2 cellular contexts compared by ENCODE assay signal in the genomic region with DNA sequence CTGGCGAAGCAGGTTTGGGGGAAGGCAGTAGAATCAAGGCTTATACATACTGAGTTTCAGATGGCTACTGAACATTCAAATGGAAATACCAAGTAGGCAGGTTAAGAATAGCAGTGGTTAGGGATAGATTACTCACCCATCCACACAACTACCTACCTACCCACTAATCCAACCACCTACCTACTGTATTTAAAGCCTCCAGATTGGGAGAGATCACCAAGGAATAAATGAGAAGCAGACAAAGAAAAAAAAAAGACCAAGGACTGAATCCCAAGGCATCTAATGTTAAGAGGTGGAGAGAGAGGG.
TF ChIP-seq lines count a peak whose summit lies in the region.

No MANE protein-coding gene starts in this region.

TF ChIP-seq in GM23338, 12 proteins besides CTCF, POLR2A, EP300 and RAD21 (continued from another document):
- no peak for TF ChIP-seq CREB1 (CRISPR knock-in tag; IDR thresholded peaks at IDR 0.05; ENCODE audit: low read depth)
- TF ChIP-seq NANOG (IDR thresholded peaks at IDR 0.05; ENCODE audit: borderline replicate concordance), result no peak

TF ChIP-seq in neural cell, 6 proteins besides CTCF, POLR2A, EP300 and RAD21 (continued from another document):
- TF ChIP-seq, protein P1, sequence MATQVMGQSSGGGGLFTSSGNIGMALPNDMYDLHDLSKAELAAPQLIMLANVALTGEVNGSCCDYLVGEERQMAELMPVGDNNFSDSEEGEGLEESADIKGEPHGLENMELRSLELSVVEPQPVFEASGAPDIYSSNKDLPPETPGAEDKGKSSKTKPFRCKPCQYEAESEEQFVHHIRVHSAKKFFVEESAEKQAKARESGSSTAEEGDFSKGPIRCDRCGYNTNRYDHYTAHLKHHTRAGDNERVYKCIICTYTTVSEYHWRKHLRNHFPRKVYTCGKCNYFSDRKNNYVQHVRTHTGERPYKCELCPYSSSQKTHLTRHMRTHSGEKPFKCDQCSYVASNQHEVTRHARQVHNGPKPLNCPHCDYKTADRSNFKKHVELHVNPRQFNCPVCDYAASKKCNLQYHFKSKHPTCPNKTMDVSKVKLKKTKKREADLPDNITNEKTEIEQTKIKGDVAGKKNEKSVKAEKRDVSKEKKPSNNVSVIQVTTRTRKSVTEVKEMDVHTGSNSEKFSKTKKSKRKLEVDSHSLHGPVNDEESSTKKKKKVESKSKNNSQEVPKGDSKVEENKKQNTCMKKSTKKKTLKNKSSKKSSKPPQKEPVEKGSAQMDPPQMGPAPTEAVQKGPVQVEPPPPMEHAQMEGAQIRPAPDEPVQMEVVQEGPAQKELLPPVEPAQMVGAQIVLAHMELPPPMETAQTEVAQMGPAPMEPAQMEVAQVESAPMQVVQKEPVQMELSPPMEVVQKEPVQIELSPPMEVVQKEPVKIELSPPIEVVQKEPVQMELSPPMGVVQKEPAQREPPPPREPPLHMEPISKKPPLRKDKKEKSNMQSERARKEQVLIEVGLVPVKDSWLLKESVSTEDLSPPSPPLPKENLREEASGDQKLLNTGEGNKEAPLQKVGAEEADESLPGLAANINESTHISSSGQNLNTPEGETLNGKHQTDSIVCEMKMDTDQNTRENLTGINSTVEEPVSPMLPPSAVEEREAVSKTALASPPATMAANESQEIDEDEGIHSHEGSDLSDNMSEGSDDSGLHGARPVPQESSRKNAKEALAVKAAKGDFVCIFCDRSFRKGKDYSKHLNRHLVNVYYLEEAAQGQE (IDR thresholded peaks at IDR 0.05; ENCODE audit: borderline replicate concordance), result no peak
- TF ChIP-seq EZH2 (IDR thresholded peaks at IDR 0.05; ENCODE audit: borderline replicate concordance, insufficient read depth, low read length, poor library complexity, severe bottlenecking), result no peak
TF ChIP-seq in neural cell: peak in this region for 0.
